Comparison of ENCODE assay signal across 15 cellular contexts in genomic region chr11:57315491-57315890, GRCh38. TPM values are rescaled to one million over a fixed set of nuclear protein-coding genes. Genes with fewer than 3 reads are reported as not detected.
DNase-seq lines count a peak whose midpoint lies in the region; FAIRE-seq and TF ChIP-seq lines count a peak whose summit lies in the region.
"Had no signal": no experiment of that assay in that cellular context is flagged by ENCODE, and none has a peak within 500 bp of the region (broad histone marks: within the 10 kb centered on the region; RNA-seq: fewer than 3 reads in every experiment).

No MANE protein-coding gene starts in this region.

- no peak for TF ChIP-seq CTCF in chondrocyte (IDR thresholded peaks at IDR 0.05)

- H3K27me3 Mint-ChIP-seq in chondrocyte (ENCODE audit: low read depth): no peaks in the 10 kb centered on the region

- no peaks in the 10 kb centered on the region for H3K9me3 Mint-ChIP-seq in chondrocyte (ENCODE audit: low read depth)
- H3K9me3 Mint-ChIP-seq: activated B cell treated with CpG ODN at 0.5 μM for 24 hours; activated naive CD4-positive, alpha-beta T cell treated with anti-CD3 and anti-CD28 coated beads, Interleukin-2, amount 50 U/mL, for 72 hours; CD8-positive, alpha-beta T cell had no signal

- FAIRE-seq in GM19239 (lab: Jason Lieb, UNC): no peak
- FAIRE-seq: small intestine had no signal

- H3K4me1 Mint-ChIP-seq in chondrocyte (ENCODE audit: low read depth): peaks cover 41% of the 10 kb centered on the region

- DNase-seq in EL (peak; percentile 18), Kasumi-1 (lab: John Stamatoyannopoulos, UW) (peak; percentile 77 to 83), chondrocyte (ENCODE audit: low spot score) (peak; percentile 34), mucosa of gallbladder (ENCODE audit: low spot score) (peak; percentile 53), midbrain (lab: John Stamatoyannopoulos, UW) (no peak), NCI-H748 (lab: John Stamatoyannopoulos, UW; ENCODE audit: unreplicated experiment) (no peak), NCI-H1436 (lab: John Stamatoyannopoulos, UW) (no peak), GM19239 (ENCODE audit: insufficient read length, low spot score) (no peak)
- DNase-seq: activated B cell treated with CpG ODN at 0.5 μM for 24 hours, erythroblast, mammary epithelial cell, NCI-H146, small intestine had no signal

- no peak overlapping the region for H3K4me3 Mint-ChIP-seq in chondrocyte (ENCODE audit: unreplicated experiment)
- H3K4me3 Mint-ChIP-seq: activated B cell treated with CpG ODN at 0.5 μM for 24 hours; CD8-positive, alpha-beta T cell had no signal

- no peak overlapping the region for H3K27ac Mint-ChIP-seq in chondrocyte (ENCODE audit: unreplicated experiment)
- H3K27ac Mint-ChIP-seq: activated B cell treated with CpG ODN at 0.5 μM for 24 hours; activated naive CD4-positive, alpha-beta T cell treated with anti-CD3 and anti-CD28 coated beads, Interleukin-2, amount 50 U/mL, for 72 hours; CD8-positive, alpha-beta T cell had no signal

- H3K36me3 Mint-ChIP-seq in chondrocyte (ENCODE audit: low read depth): peaks cover 17% of the 10 kb centered on the region

RNA-seq across cellular contexts. Expression of gene TNKS1BP1, which starts 9.3 kb away (rescaled TPM):
- total RNA-seq in chondrocyte (112 to 181 TPM (median 164 TPM) in 3 replicates), mucosa of gallbladder (226 TPM)

RNA-seq across cellular contexts. Expression of gene SSRP1, which starts 20.2 kb away (rescaled TPM):
- total RNA-seq in chondrocyte (56.8 to 76.3 TPM (median 58.8 TPM) in 3 replicates), mucosa of gallbladder (61.8 TPM)

RNA-seq across cellular contexts. Expression of gene P2RX3, which starts 22.7 kb away (rescaled TPM):
- not detected in 3 replicates for total RNA-seq in chondrocyte
- total RNA-seq in mucosa of gallbladder: 0.40 TPM
- total RNA-seq: activated B cell treated with CpG ODN at 0.5 μM for 24 hours; activated naive CD4-positive, alpha-beta T cell treated with anti-CD3 and anti-CD28 coated beads, Interleukin-2, amount 50 U/mL, for 72 hours; CD8-positive, alpha-beta T cell; mammary epithelial cell had no signal

Comparison
In these comparisons a context has a peak if more than half of its experiments do, and no peak if none do; other contexts are left out.
1. DNase-seq: peak in EL (single experiment), Kasumi-1 (2 of 2), chondrocyte (single experiment) and mucosa of gallbladder (single experiment); none in midbrain (single experiment), NCI-H748 (single experiment), NCI-H1436 (single experiment) and GM19239 (single experiment).